ENCODE assay signal across 8 cellular contexts in the genomic region with DNA sequence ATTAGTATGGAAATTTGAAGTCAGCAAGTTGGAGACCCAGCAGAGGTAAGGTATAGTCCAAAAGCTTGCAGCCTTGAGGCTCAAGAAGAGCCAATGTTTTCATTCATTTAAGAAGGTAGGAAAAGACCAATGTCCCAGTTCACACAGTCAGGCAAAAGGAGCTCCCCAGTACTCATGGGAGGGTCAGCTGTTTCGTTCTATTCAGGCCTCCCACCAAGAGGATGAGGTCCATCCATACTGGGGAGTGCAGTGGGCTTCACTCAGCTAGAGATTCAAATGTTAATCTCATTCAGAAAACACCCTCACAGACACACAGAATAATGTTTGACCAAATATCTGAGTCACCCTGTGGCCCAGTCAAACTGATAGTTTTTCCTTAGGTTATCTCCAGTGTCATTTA.
DNase-seq lines count a peak whose midpoint lies in the region; ATAC-seq and TF ChIP-seq lines count a peak whose summit lies in the region.
"Not testable (repeated sequence)": the region's sequence is repeated elsewhere in the genome, so short reads cannot be mapped to it uniquely, and the experiment has no call there.

No MANE protein-coding gene starts in this region.

- H3K36me3 ChIP-seq in GM23338 (ENCODE audit: insufficient read depth); HUES48 (ENCODE audit: control insufficient read depth, insufficient read depth, low read length); endodermal cell (ENCODE audit: control insufficient read depth, insufficient read depth, low read length); gastroesophageal sphincter; neuronal stem cell (replicated peaks in 1 of 2; ENCODE audit: control insufficient read depth in 2 of 2, insufficient read depth in 2 of 2, low read length in 2 of 2); upper lobe of right lung: not testable (repeated sequence)

- H3K4me2 ChIP-seq in GM23338; neuronal stem cell (ENCODE audit: insufficient read depth, low read length, poor library complexity, severe bottlenecking): not testable (repeated sequence)

- not testable (repeated sequence) for H3K79me1 ChIP-seq in neuronal stem cell (ENCODE audit: low read depth, low read length)

- not testable (repeated sequence) for H4K91ac ChIP-seq in neuronal stem cell (ENCODE audit: low read depth, low read length, poor library complexity)

- intact Hi-C loops in upper lobe of right lung (cut with DNase I), result not testable (repeated sequence)

- not testable (repeated sequence) for H4K8ac ChIP-seq in neuronal stem cell (ENCODE audit: low read depth, low read length)

- not testable (repeated sequence) for TF ChIP-seq EP300 in gastroesophageal sphincter (IDR thresholded peaks at IDR 0.05)

- H3K79me2 ChIP-seq in GM23338 (replicated peaks; ENCODE audit: insufficient read depth), result not testable (repeated sequence)

- H3K9ac ChIP-seq in HUES48 (ENCODE audit: low read depth, low read length); endodermal cell (ENCODE audit: extremely low read depth, low read length, poor library complexity, severe bottlenecking); neuronal stem cell (ENCODE audit: low read depth, low read length, poor library complexity): not testable (repeated sequence)

- H3K4me3 ChIP-seq in GM23338; HUES48 (ENCODE audit: low read depth, low read length); endodermal cell (ENCODE audit: low read length); gastroesophageal sphincter; neuronal stem cell (ENCODE audit: low read length in 2 of 2); upper lobe of right lung: not testable (repeated sequence)

- not testable (repeated sequence) for H4K20me1 ChIP-seq in GM23338 (replicated peaks; ENCODE audit: insufficient read depth)

- peak; percentile 68 for ATAC-seq in GM23338
- ATAC-seq in gastroesophageal sphincter, result peak; percentile 13
- ATAC-seq in upper lobe of right lung, result peak; percentile 21

- not testable (repeated sequence) for H3K18ac ChIP-seq in neuronal stem cell (ENCODE audit: low read length)

- H3K9me3 Mint-ChIP-seq in GM23338 (peaks cover 13% of the 10 kb centered on the region), endodermal cell (peaks cover 13% of the 10 kb centered on the region)

- TF ChIP-seq POLR2A in gastroesophageal sphincter (IDR thresholded peaks at IDR 0.05), result not testable (repeated sequence)

- H3K27me3 ChIP-seq in GM23338 (ENCODE audit: insufficient read depth); HUES48 (ENCODE audit: control insufficient read depth, insufficient read depth, low read length); endodermal cell (ENCODE audit: control insufficient read depth, insufficient read depth, low read length, poor library complexity, severe bottlenecking); gastroesophageal sphincter; neuronal stem cell (ENCODE audit: control insufficient read depth in 3 of 3, insufficient read depth in 3 of 3, low read depth in 1 of 3, low read length in 3 of 3); upper lobe of right lung: not testable (repeated sequence)

- H3K9me2 ChIP-seq in GM23338 (ENCODE audit: insufficient read depth), result not testable (repeated sequence)

- not testable (repeated sequence) for H2AK5ac ChIP-seq in neuronal stem cell (ENCODE audit: low read depth, low read length)

- H3K27ac Mint-ChIP-seq in GM23338, endodermal cell: not testable (repeated sequence)

- H3K9me3 ChIP-seq in HUES48 (ENCODE audit: control insufficient read depth, insufficient read depth, low read length); endodermal cell (ENCODE audit: control insufficient read depth, low read length); gastroesophageal sphincter; neuronal stem cell (replicated peaks in 1 of 2; ENCODE audit: control insufficient read depth in 2 of 2, insufficient read depth in 1 of 2, low read depth in 1 of 2, low read length in 2 of 2); upper lobe of right lung: not testable (repeated sequence)

- H3K14ac ChIP-seq in neuronal stem cell (ENCODE audit: low read length), result not testable (repeated sequence)

- not testable (repeated sequence) for TF ChIP-seq CTCF in GM23338 (conservative IDR thresholded peaks at IDR 0.05; ENCODE audit: low read depth in 2 of 2); endodermal cell (conservative IDR thresholded peaks at IDR 0.05); gastroesophageal sphincter (IDR thresholded peaks at IDR 0.05); upper lobe of right lung (IDR thresholded peaks at IDR 0.05)

- H2BK12ac ChIP-seq in neuronal stem cell (ENCODE audit: low read length), result not testable (repeated sequence)

- H3K36me3 Mint-ChIP-seq in GM23338 (ENCODE audit: low read depth), result peaks cover 13% of the 10 kb centered on the region
- not testable (repeated sequence) for H3K36me3 Mint-ChIP-seq in endodermal cell (ENCODE audit: low read depth)

- H2BK5ac ChIP-seq in neuronal stem cell (ENCODE audit: low read length), result not testable (repeated sequence)

- H3K4me3 Mint-ChIP-seq in GM23338, endodermal cell: not testable (repeated sequence)

- DNase-seq in GM23338 (ENCODE audit: low spot score); neuronal stem cell (ENCODE audit: low spot score); upper lobe of right lung: not testable (repeated sequence)
- DNase-seq in dedifferentiated amniotic fluid mesenchymal stem cell (ENCODE audit: extremely low spot score), result peak; percentile 8
- peak; percentile 43 for DNase-seq in endodermal cell
- DNase-seq in iPS-NIHi7 (ENCODE audit: extremely low spot score), result peak; percentile 0

- H2BK120ac ChIP-seq in neuronal stem cell (ENCODE audit: low read depth, low read length), result not testable (repeated sequence)

- not testable (repeated sequence) for H2AFZ ChIP-seq in GM23338
- peak overlapping the region; percentile 69 for H2AFZ ChIP-seq in neuronal stem cell (ENCODE audit: low read length)

- not testable (repeated sequence) for H3K23ac ChIP-seq in neuronal stem cell (ENCODE audit: low read depth, low read length, poor library complexity)

- H2BK15ac ChIP-seq in neuronal stem cell (ENCODE audit: low read length), result not testable (repeated sequence)

- H3K4ac ChIP-seq in neuronal stem cell (ENCODE audit: low read length), result not testable (repeated sequence)

- H3K4me1 ChIP-seq in GM23338 (ENCODE audit: insufficient read depth) (peaks cover 27% of the 10 kb centered on the region), HUES48 (ENCODE audit: control insufficient read depth, insufficient read depth, low read length) (peaks cover 11% of the 10 kb centered on the region)
- not testable (repeated sequence) for H3K4me1 ChIP-seq in endodermal cell (ENCODE audit: control insufficient read depth, insufficient read depth, low read length); gastroesophageal sphincter; neuronal stem cell (ENCODE audit: control insufficient read depth in 2 of 2, insufficient read depth in 1 of 2, low read depth in 1 of 2, low read length in 2 of 2); upper lobe of right lung

- WGBS in endodermal cell (ENCODE audit: insufficient coverage in 1 of 2, insufficient read length in 1 of 2), 2 experiments, result 59% methylated on average over 1 of the region's 1 CpG; no CpG with 5 or more reads in 1 of the 2 experiments
- WGBS in gastroesophageal sphincter (ENCODE audit: low coverage in 1 of 2), 2 donors, result 57 to 67% methylated on average over 1 of the region's 1 CpG
- no CpG with 5 or more reads among the region's 1 CpG for whole genome bisulfite sequencing in neuronal stem cell (ENCODE audit: extremely low coverage in 2 of 2, insufficient read length in 2 of 2, insufficient replicate concordance in 1 of 2), 2 donors

- H3K27ac ChIP-seq in GM23338 (ENCODE audit: low read depth); endodermal cell (ENCODE audit: low read depth, low read length); gastroesophageal sphincter; neuronal stem cell (replicated peaks; ENCODE audit: low read length); upper lobe of right lung: not testable (repeated sequence)
- H3K27ac ChIP-seq in HUES48 (ENCODE audit: low read depth, low read length), result peak overlapping the region; percentile 0

- H3F3A ChIP-seq in GM23338 (replicated peaks; ENCODE audit: low read depth), result not testable (repeated sequence)

- H3K4me1 Mint-ChIP-seq in GM23338, result peaks cover 15% of the 10 kb centered on the region
- H3K4me1 Mint-ChIP-seq in endodermal cell, result not testable (repeated sequence)

- H3K27me3 Mint-ChIP-seq in GM23338 (ENCODE audit: insufficient read depth, low read depth, poor library complexity); endodermal cell (ENCODE audit: insufficient read depth): not testable (repeated sequence)

Comparison
In these comparisons a context has a peak if more than half of its experiments do, and no peak if none do; other contexts are left out.
1. ATAC-seq: peak in every context shown above with its lines; median percentile 68 in GM23338; 21 in upper lobe of right lung; 13 in gastroesophageal sphincter.